13 cellular contexts compared by ENCODE assay signal in the genomic region with DNA sequence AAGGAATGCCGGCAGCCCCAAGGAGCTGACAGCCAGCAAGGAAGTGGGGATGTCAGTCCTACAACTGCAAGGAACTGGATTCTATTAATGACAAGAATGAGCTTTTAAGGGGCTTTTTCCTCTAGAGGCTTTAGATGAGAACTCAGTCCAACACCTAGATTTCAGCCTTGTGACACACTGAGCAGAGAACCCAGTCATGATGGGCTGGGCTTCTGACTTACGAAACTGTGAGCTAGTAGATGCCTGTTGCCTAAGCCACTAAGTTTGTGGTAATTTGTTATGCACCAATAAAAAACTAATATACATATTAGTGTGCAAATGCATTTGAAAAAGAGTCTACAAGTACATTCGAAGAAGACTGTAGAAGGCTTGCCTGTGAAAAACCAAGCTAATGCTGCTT.
DNase-seq lines count a peak whose midpoint lies in the region; ATAC-seq, FAIRE-seq and TF ChIP-seq lines count a peak whose summit lies in the region.
"Had no signal": no experiment of that assay in that cellular context is flagged by ENCODE, and none has a peak within 500 bp of the region (broad histone marks: within the 10 kb centered on the region; RNA-seq: fewer than 3 reads in every experiment).

No MANE protein-coding gene starts in this region.

- H3K4me1 ChIP-seq in A549: peaks cover 13% of the 10 kb centered on the region; the same call in 2 of the 3 replicates
- peaks cover 8% of the 10 kb centered on the region for H3K4me1 ChIP-seq in foreskin keratinocyte
- H3K4me1 ChIP-seq: HAP-1 had no signal

- H3K27me3 ChIP-seq in foreskin keratinocyte: no peaks in the 10 kb centered on the region

- ATAC-seq in A549 (peak in 1 of 2 experiments; percentile 47; a peak in 1 of 6 replicates), foreskin keratinocyte (peak; percentile 81), HG03521 (IDR thresholded peaks at IDR 0.05; ENCODE audit: unreplicated experiment) (no peak), GM18873 (IDR thresholded peaks at IDR 0.05; ENCODE audit: low FRiP score, unreplicated experiment) (no peak)
- ATAC-seq: activated CD4-positive, CD25-positive, alpha-beta regulatory T cell treated with anti-CD3 and anti-CD28 coated beads, Interleukin-2, amount 50 U/mL, for 24 hours had no signal

- CTCF ChIA-PET in A549 (lab: Yijun Ruan, JAX): no interaction called here

- POLR2A ChIA-PET in A549 (lab: Yijun Ruan, JAX): no interaction called here

- no peak for TF ChIP-seq CTCF in A549 (IDR thresholded peaks at IDR 0.05)
- no peak for TF ChIP-seq CTCF in foreskin keratinocyte (conservative IDR thresholded peaks at IDR 0.05)

- TF ChIP-seq RAD21 in A549 (conservative IDR thresholded peaks at IDR 0.05 in 1 of 2, IDR thresholded peaks at IDR 0.05 in 1 of 2): no peak

- peak overlapping the region; percentile 26; the same call in 2 of the 3 replicates for H3K4me2 ChIP-seq in A549

- H3K9me3 ChIP-seq in A549: no peaks in the 10 kb centered on the region
- H3K9me3 ChIP-seq: HAP-1 had no signal

- FAIRE-seq in A549 (lab: Jason Lieb, UNC): no peak

- WGBS in A549 (ENCODE audit: missing lambda C conversion rate): 86% methylated on average over 3 of the region's 3 CpGs

- DNase-seq in A549 (ENCODE audit: low read depth in 1 of 2, low spot score in 1 of 2) (no peak), LHCN-M2 (ENCODE audit: low read depth) (peak; percentile 8), amniotic epithelial cell (ENCODE audit: low read depth) (peak; percentile 74), foreskin keratinocyte (peak; percentile 76 to 83), NCI-H69 (lab: John Stamatoyannopoulos, UW) (no peak)
- no peak for DNase-seq in effector CD8-positive, alpha-beta T cell (lab: John Stamatoyannopoulos, UW)
- DNase-seq: MM.1S, NCI-H2171, T-helper 1 cell had no signal

- H3K4me3 ChIP-seq in A549: no peak overlapping the region
- H3K4me3 ChIP-seq: HAP-1 had no signal

- H3K27ac ChIP-seq in A549 (peak overlapping the region; percentile 50 to 69; a peak in 4 of 6 replicates), foreskin keratinocyte (peak overlapping the region; percentile 76)

- TF ChIP-seq EP300 in A549 (IDR thresholded peaks at IDR 0.05): no peak

- TF ChIP-seq POLR2A in A549 (IDR thresholded peaks at IDR 0.05; ENCODE audit: low read length): no peak

TF ChIP-seq in A549, 52 proteins besides CTCF, POLR2A, EP300 and RAD21:
- no peak for TF ChIP-seq RARB (CRISPR knock-in tag; IDR thresholded peaks at IDR 0.05)
- TF ChIP-seq FOXS1 (CRISPR knock-in tag; IDR thresholded peaks at IDR 0.05): no peak
- TF ChIP-seq RFX5 (IDR thresholded peaks at IDR 0.05): no peak
- TF ChIP-seq, protein P1, sequence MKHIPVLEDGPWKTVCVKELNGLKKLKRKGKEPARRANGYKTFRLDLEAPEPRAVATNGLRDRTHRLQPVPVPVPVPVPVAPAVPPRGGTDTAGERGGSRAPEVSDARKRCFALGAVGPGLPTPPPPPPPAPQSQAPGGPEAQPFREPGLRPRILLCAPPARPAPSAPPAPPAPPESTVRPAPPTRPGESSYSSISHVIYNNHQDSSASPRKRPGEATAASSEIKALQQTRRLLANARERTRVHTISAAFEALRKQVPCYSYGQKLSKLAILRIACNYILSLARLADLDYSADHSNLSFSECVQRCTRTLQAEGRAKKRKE (CRISPR knock-in tag; IDR thresholded peaks at IDR 0.05; ENCODE audit: low read depth): no peak
- TF ChIP-seq ZC3H11A (IDR thresholded peaks at IDR 0.05): no peak
- no peak for TF ChIP-seq EHMT2 (IDR thresholded peaks at IDR 0.05; ENCODE audit: low read depth)
- TF ChIP-seq, protein P2, sequence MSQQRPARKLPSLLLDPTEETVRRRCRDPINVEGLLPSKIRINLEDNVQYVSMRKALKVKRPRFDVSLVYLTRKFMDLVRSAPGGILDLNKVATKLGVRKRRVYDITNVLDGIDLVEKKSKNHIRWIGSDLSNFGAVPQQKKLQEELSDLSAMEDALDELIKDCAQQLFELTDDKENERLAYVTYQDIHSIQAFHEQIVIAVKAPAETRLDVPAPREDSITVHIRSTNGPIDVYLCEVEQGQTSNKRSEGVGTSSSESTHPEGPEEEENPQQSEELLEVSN (IDR thresholded peaks at IDR 0.05; ENCODE audit: borderline replicate concordance, low read depth): no peak
- no peak for TF ChIP-seq PHF8 (IDR thresholded peaks at IDR 0.05; ENCODE audit: borderline replicate concordance, low read depth)
- TF ChIP-seq MYC (IDR thresholded peaks at IDR 0.05; ENCODE audit: borderline replicate concordance, low read length): no peak
- TF ChIP-seq EHF (CRISPR knock-in tag; IDR thresholded peaks at IDR 0.05): no peak
- no peak for TF ChIP-seq HEYL (CRISPR knock-in tag; IDR thresholded peaks at IDR 0.05)

Comparison
In these comparisons a context has a peak if more than half of its experiments do, and no peak if none do; other contexts are left out.
1. DNase-seq: peak in LHCN-M2 (single experiment), amniotic epithelial cell (single experiment) and foreskin keratinocyte (2 of 2); none in A549 (0 of 2), effector CD8-positive, alpha-beta T cell (single experiment) and NCI-H69 (single experiment).